Comparison of ENCODE assay signal across 8 cellular contexts in genomic region chr6:159134701-159135364, GRCh38. TPM values are rescaled to one million over a fixed set of nuclear protein-coding genes. Genes with fewer than 3 reads are reported as not detected.
DNase-seq lines count a peak whose midpoint lies in the region; ATAC-seq lines count a peak whose summit lies in the region.

No MANE protein-coding gene starts in this region.

- H2BK120ac ChIP-seq in mesenchymal stem cell (ENCODE audit: low read depth, low read length), result no peak overlapping the region

- H2AK5ac ChIP-seq in mesenchymal stem cell (ENCODE audit: low read length, severe bottlenecking), result no peak overlapping the region

- H2BK12ac ChIP-seq in mesenchymal stem cell (ENCODE audit: low read length in 2 of 2), result no peak overlapping the region

- no peak overlapping the region for H3K4me3 ChIP-seq in mesenchymal stem cell (ENCODE audit: insufficient read depth in 1 of 2, low read depth in 1 of 2, low read length in 2 of 2)

- H2BK5ac ChIP-seq in mesenchymal stem cell (ENCODE audit: low read depth, low read length, poor library complexity, severe bottlenecking), result no peak overlapping the region

- H2AFZ ChIP-seq in mesenchymal stem cell (ENCODE audit: low read depth, low read length), result no peak overlapping the region

- H3K18ac ChIP-seq in mesenchymal stem cell (ENCODE audit: low read depth in 1 of 2, low read length in 2 of 2), result no peak overlapping the region

- H4K91ac ChIP-seq in mesenchymal stem cell (ENCODE audit: low read length), result no peak overlapping the region

- H3K9me3 ChIP-seq in mesenchymal stem cell (ENCODE audit: control insufficient read depth, low read length), result no peaks in the 10 kb centered on the region

- no peak overlapping the region for H2BK15ac ChIP-seq in mesenchymal stem cell (ENCODE audit: low read depth, poor library complexity, severe bottlenecking)

- H3K4ac ChIP-seq in mesenchymal stem cell (ENCODE audit: low read depth in 1 of 2, low read length in 2 of 2), result no peak overlapping the region

- intact Hi-C loops in Right ventricle myocardium inferior (cut with DNase I) (loop anchor here (1.0 to 2.0 kb wide), 2 partner anchors 93 to 126 kb away; no protein-coding TSS in a partner anchor), cardiac septum (cut with DNase I) (loop anchor here (1.0 to 10.0 kb wide), 3 partner anchors 93 to 430 kb away; no protein-coding TSS in a partner anchor)

- DNase-seq in Right ventricle myocardium inferior (ENCODE audit: missing footprints) (no peak), cardiac septum (ENCODE audit: low spot score) (no peak), NCI-H748 (lab: John Stamatoyannopoulos, UW; ENCODE audit: unreplicated experiment) (peak; percentile 61), ecto neural progenitor cell (ENCODE audit: low spot score) (peak; percentile 68), mesenchymal stem cell (peak; percentile 58)
- peak; percentile 46 to 74 for DNase-seq in activated CD4-positive, alpha-beta T cell treated with anti-CD3 and anti-CD28 coated beads, Interleukin-2, amount 50 U/mL, for 24 hours (ENCODE audit: low read depth in 1 of 2, low spot score in 1 of 2)
- peak; percentile 47 to 49 for DNase-seq in stimulated activated CD8-positive, alpha-beta memory T cell treated with anti-CD3 and anti-CD28 coated beads, Interleukin-4, amount 100 ng/mL, for 1 hour (ENCODE audit: low read depth in 2 of 2, low spot score in 1 of 2)

- H3K4me1 ChIP-seq in mesenchymal stem cell (ENCODE audit: control insufficient read depth, insufficient read depth, low read depth, low read length), result no peaks in the 10 kb centered on the region

- 28% methylated on average over 7 of the region's 9 CpGs for WGBS in mesenchymal stem cell

- no peak overlapping the region for H3K9ac ChIP-seq in mesenchymal stem cell (ENCODE audit: low read length)

- no peaks in the 10 kb centered on the region for H3K79me1 ChIP-seq in mesenchymal stem cell (replicated peaks; ENCODE audit: low read length, poor library complexity, severe bottlenecking)

- ATAC-seq in Right ventricle myocardium inferior, result peak; percentile 68
- peak; percentile 83 for ATAC-seq in HG03280 (IDR thresholded peaks at IDR 0.05; ENCODE audit: unreplicated experiment)

- no peak overlapping the region for H3K23ac ChIP-seq in mesenchymal stem cell (ENCODE audit: low read length in 2 of 2)

- H3K14ac ChIP-seq in mesenchymal stem cell (ENCODE audit: low read length in 2 of 2), result no peak overlapping the region

- no peak overlapping the region for H3K27ac ChIP-seq in mesenchymal stem cell (ENCODE audit: low read length, poor library complexity, severe bottlenecking)

- H3K4me2 ChIP-seq in mesenchymal stem cell (ENCODE audit: low read length, poor library complexity, severe bottlenecking), result no peak overlapping the region

- no peaks in the 10 kb centered on the region for H3K36me3 ChIP-seq in mesenchymal stem cell (ENCODE audit: control insufficient read depth in 1 of 2, insufficient read depth in 2 of 2, low read depth in 1 of 2, low read length in 2 of 2)

- H4K8ac ChIP-seq in mesenchymal stem cell (ENCODE audit: low read length), result no peak overlapping the region

- H3K27me3 ChIP-seq in mesenchymal stem cell (ENCODE audit: control insufficient read depth in 1 of 2, insufficient read depth in 1 of 2, low read length in 2 of 2), result peaks cover 32 to 63% of the 10 kb centered on the region in 2 experiments

RNA-seq across cellular contexts. Expression of gene FNDC1, which starts 34.4 kb away (rescaled TPM):
- total RNA-seq in Right ventricle myocardium inferior (1.5 TPM), cardiac septum (1.9 TPM)
- 0.10 TPM for polyA plus RNA-seq in mesenchymal stem cell (2013, experiment 1 of 2)
- 0.07 TPM for polyA plus RNA-seq in mesenchymal stem cell (2013, experiment 2 of 2)

Comparison
In these comparisons a context has a peak if more than half of its experiments do, and no peak if none do; other contexts are left out.
1. DNase-seq: peak in NCI-H748 (single experiment), activated CD4-positive, alpha-beta T cell treated with anti-CD3 and anti-CD28 coated beads, Interleukin-2, amount 50 U/mL, for 24 hours (2 of 2), ecto neural progenitor cell (single experiment), mesenchymal stem cell (single experiment) and stimulated activated CD8-positive, alpha-beta memory T cell treated with anti-CD3 and anti-CD28 coated beads, Interleukin-4, amount 100 ng/mL, for 1 hour (2 of 2); none in Right ventricle myocardium inferior (single experiment) and cardiac septum (single experiment).